ENCODE assay signal across 8 cellular contexts in genomic region chr11:118620529-118621070, GRCh38. TPM values are rescaled to one million over a fixed set of nuclear protein-coding genes. Genes with fewer than 3 reads are reported as not detected.
DNase-seq lines count a peak whose midpoint lies in the region; ATAC-seq, FAIRE-seq and TF ChIP-seq lines count a peak whose summit lies in the region.

No MANE protein-coding gene starts in this region.

- FAIRE-seq in GM12892 (lab: Jason Lieb, UNC): no peak

- peak overlapping the region; percentile 99 for H3K27ac ChIP-seq in subcutaneous abdominal adipose tissue (ENCODE audit: low read depth, low read length)

- H4K20me1 ChIP-seq in Loucy (ENCODE audit: insufficient read depth, low read length, poor library complexity, severe bottlenecking): no peaks in the 10 kb centered on the region

- H3K9ac ChIP-seq in Loucy (ENCODE audit: low read depth, low read length, poor library complexity, severe bottlenecking) (peak overlapping the region; percentile 76), subcutaneous abdominal adipose tissue (ENCODE audit: low read length in 5 of 5) (peak overlapping the region in 3 of 5 donors; percentile 40 to 90 (median 52))

- H3K4me1 ChIP-seq in Loucy (ENCODE audit: insufficient read depth, low read length, poor library complexity, severe bottlenecking) (peaks cover 34% of the 10 kb centered on the region), subcutaneous abdominal adipose tissue (ENCODE audit: control insufficient read depth in 5 of 5, insufficient read depth in 5 of 5, low read length in 5 of 5) (peaks cover 35 to 97% (median 86%) of the 10 kb centered on the region in 5 donors)

- ATAC-seq in GM18511 (IDR thresholded peaks at IDR 0.05; ENCODE audit: unreplicated experiment): no peak
- no peak for ATAC-seq in GM21786 (IDR thresholded peaks at IDR 0.05; ENCODE audit: unreplicated experiment)

- no peaks in the 10 kb centered on the region for H3K27me3 ChIP-seq in Loucy (ENCODE audit: insufficient read depth, low read length, poor library complexity, severe bottlenecking)
- H3K27me3 ChIP-seq in subcutaneous abdominal adipose tissue (ENCODE audit: control insufficient read depth in 5 of 5, insufficient read depth in 4 of 5, low read length in 5 of 5): no peaks in the 10 kb centered on the region

- H2AFZ ChIP-seq in Loucy (ENCODE audit: low read length): peak overlapping the region; percentile 92

- TF ChIP-seq POLR2A in GM12892 (IDR thresholded peaks at IDR 0.05; ENCODE audit: low read depth, low read length): no peak

- no peaks in the 10 kb centered on the region for H3K79me2 ChIP-seq in Loucy (ENCODE audit: insufficient read depth, low read length)

- H3K4me3 ChIP-seq in Loucy (ENCODE audit: low read length, poor library complexity, severe bottlenecking) (peak overlapping the region; percentile 78), iPS-18c (ENCODE audit: insufficient read depth, low read depth, low read length) (peak overlapping the region; percentile 81), subcutaneous abdominal adipose tissue (ENCODE audit: low read depth in 1 of 5, low read length in 5 of 5) (peak overlapping the region; percentile 46 to 90 (median 60))

- DNase-seq in amniotic epithelial cell (ENCODE audit: low read depth): peak; percentile 54
- no peak for DNase-seq in GM12892 (ENCODE audit: insufficient read length)
- DNase-seq in cerebellum (ENCODE audit: low spot score): no peak

- H3K9me2 ChIP-seq in Loucy (replicated peaks; ENCODE audit: low read depth, low read length): no peaks in the 10 kb centered on the region

- H3F3A ChIP-seq in Loucy (ENCODE audit: low read depth): no peaks in the 10 kb centered on the region

- H3K9me3 ChIP-seq in Loucy (ENCODE audit: insufficient read depth, low read depth, low read length) (no peaks in the 10 kb centered on the region), iPS-18c (ENCODE audit: control insufficient read depth, insufficient read depth, low read length) (no peaks in the 10 kb centered on the region), subcutaneous abdominal adipose tissue (ENCODE audit: control insufficient read depth in 5 of 5, low read length in 5 of 5) (no peaks in the 10 kb centered on the region)

- peak overlapping the region; percentile 88 for H3K4me2 ChIP-seq in Loucy (ENCODE audit: low read depth, low read length, poor library complexity, severe bottlenecking)

- H3K36me3 ChIP-seq in Loucy (ENCODE audit: insufficient read depth, low read length) (no peaks in the 10 kb centered on the region), subcutaneous abdominal adipose tissue (ENCODE audit: control insufficient read depth in 5 of 5, insufficient read depth in 5 of 5, low read length in 5 of 5) (peaks cover under 1 to 46% (median 32%) of the 10 kb centered on the region in 5 donors)

- TF ChIP-seq CTCF in Loucy (conservative IDR thresholded peaks at IDR 0.05; ENCODE audit: low read length): no peak

RNA-seq across cellular contexts. Expression of gene PHLDB1, which starts 13.2 kb away (rescaled TPM):
- polyA plus RNA-seq in GM12892 (2012; ENCODE audit: missing spikeins): not detected
- total RNA-seq in cerebellum: 93.5 TPM

RNA-seq across cellular contexts. Expression of gene ARCN1, which starts 48.4 kb away (rescaled TPM):
- polyA plus RNA-seq in GM12892 (2012; ENCODE audit: missing spikeins): 74.9 TPM
- total RNA-seq in cerebellum: 54.4 TPM

RNA-seq across cellular contexts. Expression of gene IFT46, which starts 54.9 kb away (rescaled TPM):
- 17.1 TPM for polyA plus RNA-seq in GM12892 (2012; ENCODE audit: missing spikeins)
- 27.6 TPM for total RNA-seq in cerebellum

RNA-seq across cellular contexts. Expression of gene TREH, which starts 58.9 kb away (rescaled TPM):
- not detected for polyA plus RNA-seq in GM12892 (2012; ENCODE audit: missing spikeins)
- not detected for total RNA-seq in cerebellum
